ENCODE assay signal across 15 cellular contexts in genomic region chr3:99862208-99862607, GRCh38. TPM values are rescaled to one million over a fixed set of nuclear protein-coding genes. Genes with fewer than 3 reads are reported as not detected.
DNase-seq lines count a peak whose midpoint lies in the region; ATAC-seq and TF ChIP-seq lines count a peak whose summit lies in the region.
"Had no signal": no experiment of that assay in that cellular context is flagged by ENCODE, and none has a peak within 500 bp of the region (broad histone marks: within the 10 kb centered on the region; RNA-seq: fewer than 3 reads in every experiment).

No MANE protein-coding gene starts in this region.

- 0 out of 2 replicates have a peak overlapping the region, but pooled peaks have one; percentile 17 for H3K4me2 ChIP-seq in SK-N-SH
- no peak overlapping the region for H3K4me2 ChIP-seq in smooth muscle cell

- no peak for ATAC-seq in HG03025 (IDR thresholded peaks at IDR 0.05; ENCODE audit: low FRiP score, unreplicated experiment)
- ATAC-seq in HG03460 (IDR thresholded peaks at IDR 0.05; ENCODE audit: unreplicated experiment): no peak

- DNase-seq in GM03348 (ENCODE audit: low spot score) (peak; percentile 48), SK-N-SH (no peak), fibroblast of peridontal ligament (ENCODE audit: extremely low read depth) (peak; percentile 77), smooth muscle cell (lab: John Stamatoyannopoulos, UW; ENCODE audit: unreplicated experiment) (no peak), T-helper 1 cell (no peak)
- no peak for DNase-seq in NK-92 treated with Interleukin-12 subunit alpha and Interleukin-12 subunit beta, amount 100 ng/mL, for 24 hours (lab: John Stamatoyannopoulos, UW)
- DNase-seq: activated CD4-positive, CD25-positive, alpha-beta regulatory T cell; activated CD8-positive, alpha-beta memory T cell treated with anti-CD3 and anti-CD28 coated beads, Interleukin-2, amount 50 U/mL, for 48 hours; GDM1; NCI-H774; stimulated activated CD8-positive, alpha-beta memory T cell treated with anti-CD3 and anti-CD28 coated beads, Interleukin-4, amount 100 ng/mL, for 48 hours had no signal

- H3K27ac ChIP-seq in SK-N-SH (ENCODE audit: low read depth in 2 of 2, low read length in 1 of 2): peak overlapping the region; percentile 53 to 81; a peak in 3 of 4 replicates
- H3K27ac ChIP-seq in smooth muscle cell (ENCODE audit: low read depth): peak overlapping the region; percentile 98
- H3K27ac ChIP-seq: SK-N-MC had no signal

- H3K9me3 ChIP-seq in SK-N-SH (no peaks in the 10 kb centered on the region), smooth muscle cell (replicated peaks; ENCODE audit: low read depth) (no peaks in the 10 kb centered on the region)

- TF ChIP-seq CTCF in SK-N-SH (IDR thresholded peaks at IDR 0.05) (no peak), smooth muscle cell (IDR thresholded peaks at IDR 0.05; ENCODE audit: borderline replicate concordance, insufficient read depth, poor library complexity, severe bottlenecking) (no peak)

- TF ChIP-seq EP300 in SK-N-SH (IDR thresholded peaks at IDR 0.05; ENCODE audit: borderline replicate concordance in 1 of 2, low read depth in 1 of 2, low read length in 1 of 2): peak in 1 of 2 experiments; percentile 79; a peak in 2 of 4 replicates

- no peak overlapping the region for H2AFZ ChIP-seq in SK-N-SH (ENCODE audit: low read depth)
- no peak overlapping the region for H2AFZ ChIP-seq in smooth muscle cell (ENCODE audit: low read depth)

- H3K9me2 ChIP-seq in SK-N-SH: no peaks in the 10 kb centered on the region

- H3F3A ChIP-seq in SK-N-SH (replicated peaks; ENCODE audit: insufficient read depth) (peaks cover 41% of the 10 kb centered on the region), smooth muscle cell (ENCODE audit: low read depth) (peaks cover 50% of the 10 kb centered on the region)

- CTCF ChIA-PET in SK-N-SH (lab: Yijun Ruan, JAX): interaction anchor here (0.9 to 5.5 kb wide), 5 partner anchors 10 to 392 kb away, joined by 3 to 22 read pairs (median 4); no protein-coding TSS in a partner anchor

- peak overlapping the region; percentile 42; the same call in 1 of the 2 replicates for H3K9ac ChIP-seq in SK-N-SH
- no peak overlapping the region for H3K9ac ChIP-seq in smooth muscle cell (ENCODE audit: low read depth)

- no peak for TF ChIP-seq RAD21 in SK-N-SH (IDR thresholded peaks at IDR 0.05; ENCODE audit: low read length)

- 23% methylated on average over 2 of the region's 2 CpGs for WGBS in SK-N-SH (ENCODE audit: low lambda C conversion rate)
- 55% methylated on average over 2 of the region's 2 CpGs for WGBS in smooth muscle cell (ENCODE audit: low lambda C conversion rate)

- H3K27me3 ChIP-seq in SK-N-SH (ENCODE audit: insufficient read depth): no peaks in the 10 kb centered on the region
- H3K27me3 ChIP-seq in smooth muscle cell (ENCODE audit: low read depth): no peaks in the 10 kb centered on the region

- no peaks in the 10 kb centered on the region for H4K20me1 ChIP-seq in SK-N-SH (ENCODE audit: insufficient read depth)
- peaks cover 58% of the 10 kb centered on the region for H4K20me1 ChIP-seq in smooth muscle cell (ENCODE audit: low read depth)

- H3K79me2 ChIP-seq in SK-N-SH (ENCODE audit: insufficient read depth) (peaks cover 88% of the 10 kb centered on the region), smooth muscle cell (ENCODE audit: low read depth) (peaks cover 89% of the 10 kb centered on the region)

- H3K4me3 ChIP-seq in SK-N-SH (ENCODE audit: low read depth in 2 of 2, low read length in 1 of 2): no peak overlapping the region
- no peak overlapping the region for H3K4me3 ChIP-seq in smooth muscle cell
- H3K4me3 ChIP-seq: lung, SK-N-MC had no signal

- H3K36me3 ChIP-seq in SK-N-SH (replicated peaks in 1 of 2; ENCODE audit: control insufficient read depth in 1 of 2, insufficient read depth in 2 of 2, low read length in 1 of 2): peaks cover 39 to 46% of the 10 kb centered on the region in 2 experiments
- H3K36me3 ChIP-seq in smooth muscle cell (ENCODE audit: low read depth): no peaks in the 10 kb centered on the region

- POLR2A ChIA-PET in SK-N-SH (lab: Yijun Ruan, JAX): no interaction called here

- H3K4me1 ChIP-seq in SK-N-SH (ENCODE audit: control insufficient read depth in 1 of 2, insufficient read depth in 2 of 2, low read depth in 1 of 2, low read length in 1 of 2) (peaks cover 2 to 56% of the 10 kb centered on the region in 2 experiments; a peak in 3 of 4 replicates), smooth muscle cell (ENCODE audit: low read depth) (peaks cover 26% of the 10 kb centered on the region)

TF ChIP-seq in SK-N-SH, 30 proteins besides CTCF, POLR2A, EP300 and RAD21:
- TF ChIP-seq TCF12 (IDR thresholded peaks at IDR 0.05) (peak; percentile 87), SIN3A (IDR thresholded peaks at IDR 0.05; ENCODE audit: borderline replicate concordance, low read depth, low read length) (no peak), TAF1 (IDR thresholded peaks at IDR 0.05; ENCODE audit: borderline replicate concordance, low read depth, low read length) (no peak), ZBTB33 (IDR thresholded peaks at IDR 0.05; ENCODE audit: borderline replicate concordance, low read depth) (0 out of 2 replicates have a peak, but pooled peaks have one; percentile 32), RXRA (IDR thresholded peaks at IDR 0.05; ENCODE audit: borderline replicate concordance, low read depth) (peak; percentile 92), MEF2A (IDR thresholded peaks at IDR 0.05; ENCODE audit: borderline replicate concordance, low read depth) (peak; percentile 96), PBX3 (IDR thresholded peaks at IDR 0.05) (peak; percentile 89), MAX (IDR thresholded peaks at IDR 0.05; ENCODE audit: low read depth) (peak; percentile 57), CHD2 (IDR thresholded peaks at IDR 0.05; ENCODE audit: low read length, partially characterized antibody) (no peak), FOXJ3 (CRISPR knock-in tag; IDR thresholded peaks at IDR 0.05) (no peak), NRF1 (IDR thresholded peaks at IDR 0.05; ENCODE audit: low read depth, low read length) (no peak), JUND (IDR thresholded peaks at IDR 0.05) (peak; percentile 71), NFIC (IDR thresholded peaks at IDR 0.05; ENCODE audit: borderline replicate concordance) (peak; percentile 58; the same call in 1 of the 2 replicates), POLR2AphosphoS5 (IDR thresholded peaks at IDR 0.05; ENCODE audit: low read depth, low read length) (peak; percentile 64; the same call in 1 of the 2 replicates), RCOR1 (IDR thresholded peaks at IDR 0.05; ENCODE audit: low read length) (no peak), FOSL2 (IDR thresholded peaks at IDR 0.05; ENCODE audit: borderline replicate concordance, low read depth) (peak; percentile 54), EZH2phosphoT487 (IDR thresholded peaks at IDR 0.05; ENCODE audit: borderline replicate concordance, low read depth) (no peak), TEAD4 (IDR thresholded peaks at IDR 0.05; ENCODE audit: borderline replicate concordance, insufficient read depth) (0 out of 2 replicates have a peak, but pooled peaks have one; percentile 67), FOXM1 (IDR thresholded peaks at IDR 0.05; ENCODE audit: low read depth) (peak; percentile 50; the same call in 1 of the 2 replicates)
- TF ChIP-seq, protein P1, sequence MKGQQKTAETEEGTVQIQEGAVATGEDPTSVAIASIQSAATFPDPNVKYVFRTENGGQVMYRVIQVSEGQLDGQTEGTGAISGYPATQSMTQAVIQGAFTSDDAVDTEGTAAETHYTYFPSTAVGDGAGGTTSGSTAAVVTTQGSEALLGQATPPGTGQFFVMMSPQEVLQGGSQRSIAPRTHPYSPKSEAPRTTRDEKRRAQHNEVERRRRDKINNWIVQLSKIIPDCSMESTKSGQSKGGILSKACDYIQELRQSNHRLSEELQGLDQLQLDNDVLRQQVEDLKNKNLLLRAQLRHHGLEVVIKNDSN (IDR thresholded peaks at IDR 0.05; ENCODE audit: borderline replicate concordance, low read depth): no peak

RNA-seq across cellular contexts. Expression of gene CMSS1, which starts 44.5 kb away (rescaled TPM):
- polyA plus RNA-seq in SK-N-SH (2012; rRNA removed) (9.1 and 9.2 TPM in 2 replicates), smooth muscle cell (19.7 and 24.1 TPM in 2 replicates)
- polyA plus RNA-seq in SK-N-SH (2012; cell fraction: cytosol; rRNA removed): 14.6 and 20.5 TPM in 2 replicates
- polyA plus RNA-seq in SK-N-SH (2012; cell fraction: nucleus; rRNA removed): 1.9 and 5.4 TPM in 2 replicates
- total RNA-seq in smooth muscle cell: 11.6 and 19.2 TPM in 2 replicates

Comparison
In these comparisons a context has a peak if more than half of its experiments do, and no peak if none do; other contexts are left out.
1. DNase-seq: peak in GM03348 (single experiment) and fibroblast of peridontal ligament (single experiment); none in SK-N-SH (single experiment), smooth muscle cell (single experiment), T-helper 1 cell (0 of 5) and NK-92 treated with Interleukin-12 subunit alpha and Interleukin-12 subunit beta, amount 100 ng/mL, for 24 hours (single experiment).